11 cellular contexts compared by ENCODE assay signal in the genomic region with DNA sequence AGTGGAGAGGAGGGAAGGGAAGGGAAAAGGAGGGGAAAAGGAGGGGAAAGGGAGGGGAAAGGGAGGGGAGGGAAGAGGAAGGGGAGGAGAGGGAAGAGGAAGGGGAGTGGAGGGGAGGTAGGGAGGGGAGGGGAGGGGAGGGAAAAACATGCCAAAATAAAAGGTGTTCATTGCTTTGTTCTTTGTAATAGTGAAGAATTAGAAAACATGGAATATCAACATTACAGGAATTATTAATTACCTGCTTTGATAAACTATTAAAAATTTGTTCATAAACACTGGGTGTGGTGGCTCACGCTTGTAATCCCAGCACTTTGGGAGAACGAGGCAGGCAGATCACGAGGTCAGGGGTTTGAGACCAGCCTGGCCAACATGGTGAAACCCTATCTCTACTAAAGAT.
"Had no signal": no experiment of that assay in that cellular context is flagged by ENCODE, and none has a peak within 500 bp of the region (broad histone marks: within the 10 kb centered on the region; RNA-seq: fewer than 3 reads in every experiment).

No MANE protein-coding gene starts in this region.

- H3K27ac ChIP-seq: GM23248 had no signal

- H3K36me3 ChIP-seq: HAP-1 had no signal

- H3K9ac ChIP-seq: GM23248 had no signal

- H3K4me2 ChIP-seq: GM23338 had no signal

- FAIRE-seq: H1, H54 had no signal

- H3K4me1 ChIP-seq: HAP-1 had no signal

- H2AFZ ChIP-seq: GM23248, GM23338 had no signal

- H3K9me3 ChIP-seq: HAP-1 had no signal

- ATAC-seq: GM23338, HCT116 had no signal

- DNase-seq: GM23248, GOT3, H7, H9, HCEC 1CT, HFFc6 had no signal

- H3K4me3 ChIP-seq: GM23248, GM23338, HAP-1 had no signal
